18 cellular contexts compared by ENCODE assay signal in genomic region chr1:81125672-81126071, GRCh38.
"Had no signal": no experiment of that assay in that cellular context is flagged by ENCODE, and none has a peak within 500 bp of the region (broad histone marks: within the 10 kb centered on the region; RNA-seq: fewer than 3 reads in every experiment).

No MANE protein-coding gene starts in this region.

- DNase-seq: activated CD4-positive, alpha-beta T cell treated with anti-CD3 and anti-CD28 coated beads for 1 hour; activated CD4-positive, alpha-beta T cell treated with anti-CD3 and anti-CD28 coated beads, Interleukin-2, amount 50 U/mL, for 48 hours; activated CD8-positive, alpha-beta memory T cell treated with anti-CD3 and anti-CD28 coated beads, Interleukin-2, amount 10 ng/mL, durations not matched to agents 7 days and 5 days; activated naive CD4-positive, alpha-beta T cell treated with anti-CD3 and anti-CD28 coated beads, Interleukin-2, amount 10 ng/mL, durations not matched to agents 7 days and 5 days; activated T-cell treated with anti-CD3 and anti-CD28 coated beads, Interleukin-2, amount 50 U/mL, for 1 hour; adrenal gland; foreskin keratinocyte; kidney glomerular epithelial cell; ovary; right lobe of liver; T1000; testis had no signal

- H3K27me3 ChIP-seq: adrenal gland, cardiac muscle cell, foreskin keratinocyte, neural progenitor cell, ovary, right lobe of liver, testis had no signal

- H3K27ac Mint-ChIP-seq: activated CD8-positive, alpha-beta memory T cell treated with anti-CD3 and anti-CD28 coated beads, Interleukin-2, amount 10 ng/mL, durations not matched to agents 7 days and 5 days; activated naive CD4-positive, alpha-beta T cell treated with anti-CD3 and anti-CD28 coated beads, Interleukin-2, amount 10 ng/mL, durations not matched to agents 7 days and 5 days; mesothelial cell of epicardium; neural progenitor cell; stimulated activated naive CD8-positive, alpha-beta T cell treated with anti-CD3 and anti-CD28 coated beads, Interleukin-15, Interleukin-2, amounts not matched to agents 100 ng/mL and 50 ng/mL, for 24 hours had no signal

- H3K36me3 ChIP-seq: adrenal gland, cardiac muscle cell, neural progenitor cell, ovary, right lobe of liver had no signal

- H3K9me3 ChIP-seq: adrenal gland, ovary, right lobe of liver, testis had no signal

- H3K4me1 ChIP-seq: adrenal gland, foreskin keratinocyte, neural progenitor cell, right lobe of liver, testis had no signal

- H3K4me3 ChIP-seq: adrenal gland, cardiac muscle cell, neural progenitor cell, ovary, right lobe of liver, smooth muscle cell, testis had no signal

- H3K27ac ChIP-seq: adrenal gland, cardiac muscle cell, foreskin keratinocyte, neural progenitor cell, ovary, right lobe of liver, testis, VCaP had no signal

- H3K36me3 Mint-ChIP-seq: activated CD8-positive, alpha-beta memory T cell treated with anti-CD3 and anti-CD28 coated beads, Interleukin-2, amount 10 ng/mL, durations not matched to agents 7 days and 5 days; activated naive CD4-positive, alpha-beta T cell treated with anti-CD3 and anti-CD28 coated beads, Interleukin-2, amount 10 ng/mL, durations not matched to agents 7 days and 5 days; mesothelial cell of epicardium had no signal

- ATAC-seq: activated CD8-positive, alpha-beta memory T cell treated with anti-CD3 and anti-CD28 coated beads, Interleukin-2, amount 10 ng/mL, durations not matched to agents 7 days and 5 days; foreskin keratinocyte; right lobe of liver had no signal
